Comparison of ENCODE assay signal across 1 cellular context in the genomic region with DNA sequence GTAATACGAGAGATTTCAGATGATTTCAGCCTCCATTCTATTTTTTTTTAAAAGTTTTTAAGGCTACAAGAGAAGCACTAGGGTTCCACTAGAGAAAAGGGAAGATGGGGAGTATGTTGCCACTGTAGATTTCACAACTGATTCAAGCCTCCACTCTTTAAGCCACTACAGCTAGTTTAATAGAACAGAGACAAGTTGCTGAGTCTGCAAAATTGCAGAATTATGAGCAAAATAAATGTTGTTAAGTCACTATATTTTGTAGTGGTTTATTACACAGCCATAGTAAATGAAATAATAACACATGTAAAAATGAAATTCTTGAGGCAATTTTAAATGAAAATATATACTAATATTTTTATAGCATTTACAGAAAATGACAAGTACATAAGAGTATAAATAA.
TF ChIP-seq lines count a peak whose summit lies in the region.

No MANE protein-coding gene starts in this region.

TF ChIP-seq in HepG2, 621 proteins besides CTCF, POLR2A, EP300 and RAD21 (continued from another document):
- TF ChIP-seq, protein P1, sequence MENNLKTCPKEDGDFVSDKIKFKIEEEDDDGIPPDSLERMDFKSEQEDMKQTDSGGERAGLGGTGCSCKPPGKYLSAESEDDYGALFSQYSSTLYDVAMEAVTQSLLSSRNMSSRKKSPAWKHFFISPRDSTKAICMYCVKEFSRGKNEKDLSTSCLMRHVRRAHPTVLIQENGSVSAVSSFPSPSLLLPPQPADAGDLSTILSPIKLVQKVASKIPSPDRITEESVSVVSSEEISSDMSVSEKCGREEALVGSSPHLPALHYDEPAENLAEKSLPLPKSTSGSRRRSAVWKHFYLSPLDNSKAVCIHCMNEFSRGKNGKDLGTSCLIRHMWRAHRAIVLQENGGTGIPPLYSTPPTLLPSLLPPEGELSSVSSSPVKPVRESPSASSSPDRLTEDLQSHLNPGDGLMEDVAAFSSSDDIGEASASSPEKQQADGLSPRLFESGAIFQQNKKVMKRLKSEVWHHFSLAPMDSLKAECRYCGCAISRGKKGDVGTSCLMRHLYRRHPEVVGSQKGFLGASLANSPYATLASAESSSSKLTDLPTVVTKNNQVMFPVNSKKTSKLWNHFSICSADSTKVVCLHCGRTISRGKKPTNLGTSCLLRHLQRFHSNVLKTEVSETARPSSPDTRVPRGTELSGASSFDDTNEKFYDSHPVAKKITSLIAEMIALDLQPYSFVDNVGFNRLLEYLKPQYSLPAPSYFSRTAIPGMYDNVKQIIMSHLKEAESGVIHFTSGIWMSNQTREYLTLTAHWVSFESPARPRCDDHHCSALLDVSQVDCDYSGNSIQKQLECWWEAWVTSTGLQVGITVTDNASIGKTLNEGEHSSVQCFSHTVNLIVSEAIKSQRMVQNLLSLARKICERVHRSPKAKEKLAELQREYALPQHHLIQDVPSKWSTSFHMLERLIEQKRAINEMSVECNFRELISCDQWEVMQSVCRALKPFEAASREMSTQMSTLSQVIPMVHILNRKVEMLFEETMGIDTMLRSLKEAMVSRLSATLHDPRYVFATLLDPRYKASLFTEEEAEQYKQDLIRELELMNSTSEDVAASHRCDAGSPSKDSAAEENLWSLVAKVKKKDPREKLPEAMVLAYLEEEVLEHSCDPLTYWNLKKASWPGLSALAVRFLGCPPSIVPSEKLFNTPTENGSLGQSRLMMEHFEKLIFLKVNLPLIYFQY (CRISPR knock-in tag; IDR thresholded peaks at IDR 0.05; ENCODE audit: borderline replicate concordance) = no peak
- no peak for TF ChIP-seq ZNF3 (CRISPR knock-in tag; IDR thresholded peaks at IDR 0.05)
